In the genomic region with DNA sequence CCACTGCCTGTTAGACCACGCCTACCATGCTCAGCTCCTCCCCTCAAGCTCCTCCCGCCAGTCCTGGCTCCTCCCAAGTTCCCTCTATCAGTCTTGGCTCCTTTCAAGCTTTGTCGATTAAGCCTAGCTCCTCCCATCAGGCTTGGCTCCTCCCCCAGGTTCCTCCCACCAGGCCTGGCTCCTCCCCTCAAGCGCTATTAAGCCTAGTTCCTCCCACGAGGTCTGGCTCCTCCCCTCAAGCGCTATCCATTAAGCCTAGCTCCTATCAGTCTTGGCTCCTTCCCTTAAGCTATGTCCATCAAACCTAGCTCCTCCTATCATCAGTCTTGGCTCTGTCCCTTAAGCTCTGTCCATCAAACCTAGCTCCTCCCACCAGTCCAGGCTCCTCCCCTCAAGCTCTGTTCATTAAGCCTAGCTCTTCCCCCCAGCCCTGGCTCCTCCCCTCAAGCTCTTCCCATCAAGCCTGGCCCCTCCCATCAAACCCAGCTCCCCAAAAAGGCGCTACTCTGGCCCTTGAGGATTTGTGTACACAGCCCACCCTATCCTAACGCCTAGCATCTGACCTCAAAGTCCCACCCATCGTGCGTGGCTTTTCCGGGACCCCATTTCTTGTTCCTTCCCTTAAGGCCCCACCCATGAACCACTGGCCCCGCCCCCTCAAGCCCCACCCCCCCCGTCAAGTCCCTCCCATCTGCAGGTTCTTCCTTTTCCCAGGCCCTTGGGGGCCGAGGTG, we compare ENCODE assay signal across 8 cellular contexts. TPM values are rescaled to one million over a fixed set of nuclear protein-coding genes. Genes with fewer than 3 reads are reported as not detected.
DNase-seq lines count a peak whose midpoint lies in the region; ATAC-seq and TF ChIP-seq lines count a peak whose summit lies in the region.

No MANE protein-coding gene starts in this region.

- no peaks in the 10 kb centered on the region for H3K9me3 Mint-ChIP-seq in activated CD4-positive, alpha-beta memory T cell treated with anti-CD3 and anti-CD28 coated beads for 36 hours

- no peak overlapping the region for H3K27ac ChIP-seq in MM.1S (ENCODE audit: low read length)
- H3K27ac ChIP-seq in mesenchymal stem cell (ENCODE audit: low read length, poor library complexity, severe bottlenecking): no peak overlapping the region

- no peaks in the 10 kb centered on the region for H3F3A ChIP-seq in MM.1S (ENCODE audit: insufficient read depth, low read length)

- H4K8ac ChIP-seq in mesenchymal stem cell (ENCODE audit: low read length): no peak overlapping the region

- peak; percentile 47 for DNase-seq in GM10248 (ENCODE audit: extremely low spot score)
- DNase-seq in MM.1S: peak; percentile 59
- DNase-seq in activated CD4-positive, alpha-beta memory T cell treated with anti-CD3 and anti-CD28 coated beads for 36 hours: peak; percentile 49
- DNase-seq in mesenchymal stem cell: peak; percentile 14

- no peak overlapping the region for H2BK120ac ChIP-seq in mesenchymal stem cell (ENCODE audit: low read depth, low read length)

- H3K4me1 ChIP-seq in MM.1S (ENCODE audit: low read length) (no peaks in the 10 kb centered on the region), mesenchymal stem cell (ENCODE audit: control insufficient read depth, insufficient read depth, low read depth, low read length) (no peaks in the 10 kb centered on the region)

- 76% methylated on average over 13 of the region's 14 CpGs for WGBS in mesenchymal stem cell

- H3K9me3 ChIP-seq in MM.1S (replicated peaks; ENCODE audit: insufficient read depth, low read length): no peaks in the 10 kb centered on the region
- H3K9me3 ChIP-seq in mesenchymal stem cell (ENCODE audit: control insufficient read depth, low read length): no peaks in the 10 kb centered on the region

- intact Hi-C loops in activated CD4-positive, alpha-beta memory T cell treated with anti-CD3 and anti-CD28 coated beads for 36 hours (cut with micrococcal nuclease): no loop called here

- H2AK5ac ChIP-seq in mesenchymal stem cell (ENCODE audit: low read length, severe bottlenecking): no peak overlapping the region

- H3K36me3 Mint-ChIP-seq in activated CD4-positive, alpha-beta memory T cell treated with anti-CD3 and anti-CD28 coated beads for 36 hours: no peaks in the 10 kb centered on the region

- H3K36me3 ChIP-seq in MM.1S (replicated peaks; ENCODE audit: insufficient read depth, low read length) (no peaks in the 10 kb centered on the region), mesenchymal stem cell (ENCODE audit: control insufficient read depth in 1 of 2, insufficient read depth in 2 of 2, low read depth in 1 of 2, low read length in 2 of 2) (no peaks in the 10 kb centered on the region)

- no peak overlapping the region for H3K14ac ChIP-seq in mesenchymal stem cell (ENCODE audit: low read length in 2 of 2)

- no peaks in the 10 kb centered on the region for H4K20me1 ChIP-seq in MM.1S (ENCODE audit: insufficient read depth, low read length)

- H2AFZ ChIP-seq in MM.1S (ENCODE audit: low read length): no peak overlapping the region
- no peak overlapping the region for H2AFZ ChIP-seq in mesenchymal stem cell (ENCODE audit: low read depth, low read length)

- no peak overlapping the region for H3K4me3 ChIP-seq in MM.1S (ENCODE audit: low read length)
- no peak overlapping the region for H3K4me3 ChIP-seq in mesenchymal stem cell (ENCODE audit: insufficient read depth in 1 of 2, low read depth in 1 of 2, low read length in 2 of 2)

- H3K9me2 ChIP-seq in MM.1S (replicated peaks; ENCODE audit: insufficient read depth, low read length): no peaks in the 10 kb centered on the region

- H3K79me1 ChIP-seq in mesenchymal stem cell (replicated peaks; ENCODE audit: low read length, poor library complexity, severe bottlenecking): no peaks in the 10 kb centered on the region

- H3K27me3 Mint-ChIP-seq in activated CD4-positive, alpha-beta memory T cell treated with anti-CD3 and anti-CD28 coated beads for 36 hours: peaks cover 12% of the 10 kb centered on the region

- H3K4me1 Mint-ChIP-seq in activated CD4-positive, alpha-beta memory T cell treated with anti-CD3 and anti-CD28 coated beads for 36 hours (ENCODE audit: low read depth): no peaks in the 10 kb centered on the region

- no peak for TF ChIP-seq CTCF in GM10248 (IDR thresholded peaks at IDR 0.05; ENCODE audit: control extremely low read depth, extremely low read depth, low read depth, missing control alignments)
- TF ChIP-seq CTCF in MM.1S (IDR thresholded peaks at IDR 0.05; ENCODE audit: low read length): no peak

- POLR2A ChIA-PET in GM10248 (lab: Yijun Ruan, JAX): no interaction called here
- POLR2A ChIA-PET in activated CD4-positive, alpha-beta memory T cell treated with anti-CD3 and anti-CD28 coated beads for 36 hours (lab: Charles Lee): no interaction called here

- H3K23ac ChIP-seq in mesenchymal stem cell (ENCODE audit: low read length in 2 of 2): no peak overlapping the region

- no peak overlapping the region for H3K4me3 Mint-ChIP-seq in activated CD4-positive, alpha-beta memory T cell treated with anti-CD3 and anti-CD28 coated beads for 36 hours

- H3K9ac ChIP-seq in MM.1S (ENCODE audit: low read length): no peak overlapping the region
- H3K9ac ChIP-seq in mesenchymal stem cell (ENCODE audit: low read length): no peak overlapping the region

- H2BK5ac ChIP-seq in mesenchymal stem cell (ENCODE audit: low read depth, low read length, poor library complexity, severe bottlenecking): no peak overlapping the region

- no peak overlapping the region for H3K27ac Mint-ChIP-seq in activated CD4-positive, alpha-beta memory T cell treated with anti-CD3 and anti-CD28 coated beads for 36 hours

- H4K91ac ChIP-seq in mesenchymal stem cell (ENCODE audit: low read length): no peak overlapping the region

- H2BK12ac ChIP-seq in mesenchymal stem cell (ENCODE audit: low read length in 2 of 2): no peak overlapping the region

- H3K27me3 ChIP-seq in MM.1S (replicated peaks; ENCODE audit: insufficient read depth, low read length) (peaks cover 73% of the 10 kb centered on the region), mesenchymal stem cell (ENCODE audit: control insufficient read depth in 1 of 2, insufficient read depth in 1 of 2, low read length in 2 of 2) (peaks cover 5 to 25% of the 10 kb centered on the region in 2 experiments)

- H3K4me2 ChIP-seq in MM.1S (ENCODE audit: low read depth, low read length) (no peak overlapping the region), mesenchymal stem cell (ENCODE audit: low read length, poor library complexity, severe bottlenecking) (no peak overlapping the region)

- no peak overlapping the region for H3K18ac ChIP-seq in mesenchymal stem cell (ENCODE audit: low read depth in 1 of 2, low read length in 2 of 2)

- no peak overlapping the region for H2BK15ac ChIP-seq in mesenchymal stem cell (ENCODE audit: low read depth, poor library complexity, severe bottlenecking)

- CTCF ChIA-PET in GM10248 (lab: Yijun Ruan, JAX): interaction anchor here (2.0 kb wide), 1 partner anchor 37 kb away, joined by 10 read pairs; no protein-coding TSS in a partner anchor
- CTCF ChIA-PET in activated CD4-positive, alpha-beta memory T cell treated with anti-CD3 and anti-CD28 coated beads for 36 hours (lab: Charles Lee): interaction anchor here (2.6 kb wide), 1 partner anchor 37 kb away, joined by 18 read pairs; no protein-coding TSS in a partner anchor

- no peaks in the 10 kb centered on the region for H3K79me2 ChIP-seq in MM.1S (ENCODE audit: low read length)

- ATAC-seq in HG02981 (IDR thresholded peaks at IDR 0.05; ENCODE audit: unreplicated experiment): no peak
- ATAC-seq in GM19023 (IDR thresholded peaks at IDR 0.05; ENCODE audit: unreplicated experiment): no peak
- no peak for ATAC-seq in GM21619 (IDR thresholded peaks at IDR 0.05; ENCODE audit: unreplicated experiment)
- no peak for ATAC-seq in HG03521 (IDR thresholded peaks at IDR 0.05; ENCODE audit: unreplicated experiment)

- H3K4ac ChIP-seq in mesenchymal stem cell (ENCODE audit: low read depth in 1 of 2, low read length in 2 of 2): no peak overlapping the region

RNA-seq across cellular contexts. Expression of a gene that starts 10.0 kb away (rescaled TPM):
- under 1 TPM; 0.17 to 0.31 TPM for total RNA-seq in activated CD4-positive, alpha-beta memory T cell treated with anti-CD3 and anti-CD28 coated beads for 36 hours
- 0.03 TPM for polyA plus RNA-seq in mesenchymal stem cell (2013, experiment 1 of 2)
- 0.01 TPM for polyA plus RNA-seq in mesenchymal stem cell (2013, experiment 2 of 2)

RNA-seq across cellular contexts. Expression of a gene that starts 23.7 kb away (rescaled TPM):
- 10 to 100 TPM; 50.0 to 52.4 TPM for total RNA-seq in activated CD4-positive, alpha-beta memory T cell treated with anti-CD3 and anti-CD28 coated beads for 36 hours
- 12.8 TPM for polyA plus RNA-seq in mesenchymal stem cell (2013, experiment 1 of 2)
- polyA plus RNA-seq in mesenchymal stem cell (2013, experiment 2 of 2): 12.9 TPM

RNA-seq across cellular contexts. Expression of a gene that starts 23.9 kb away (rescaled TPM):
- total RNA-seq in activated CD4-positive, alpha-beta memory T cell treated with anti-CD3 and anti-CD28 coated beads for 36 hours: 100 to 1,000 TPM; 106 to 114 TPM
- 332 TPM for polyA plus RNA-seq in mesenchymal stem cell (2013, experiment 1 of 2)
- polyA plus RNA-seq in mesenchymal stem cell (2013, experiment 2 of 2): 334 TPM

RNA-seq across cellular contexts. Expression of a gene that starts 27.9 kb away (rescaled TPM):
- total RNA-seq in activated CD4-positive, alpha-beta memory T cell treated with anti-CD3 and anti-CD28 coated beads for 36 hours: under 1 TPM; 0.41 to 0.62 TPM
- 0.36 TPM for polyA plus RNA-seq in mesenchymal stem cell (2013, experiment 1 of 2)
- polyA plus RNA-seq in mesenchymal stem cell (2013, experiment 2 of 2): not detected

RNA-seq across cellular contexts. Expression of a gene that starts 31.3 kb away (rescaled TPM):
- 100 to 1,000 TPM; 109 to 111 TPM for total RNA-seq in activated CD4-positive, alpha-beta memory T cell treated with anti-CD3 and anti-CD28 coated beads for 36 hours
- 21.9 TPM for polyA plus RNA-seq in mesenchymal stem cell (2013, experiment 1 of 2)
- 19.8 TPM for polyA plus RNA-seq in mesenchymal stem cell (2013, experiment 2 of 2)
